In genomic region chr12:22634883-22635282, GRCh38 we compare ENCODE assay signal across 19 cellular contexts. TPM values are rescaled to one million over a fixed set of nuclear protein-coding genes. Genes with fewer than 3 reads are reported as not detected.
DNase-seq lines count a peak whose midpoint lies in the region; ATAC-seq, FAIRE-seq and TF ChIP-seq lines count a peak whose summit lies in the region.
"Had no signal": no experiment of that assay in that cellular context is flagged by ENCODE, and none has a peak within 500 bp of the region (broad histone marks: within the 10 kb centered on the region; RNA-seq: fewer than 3 reads in every experiment).

No MANE protein-coding gene starts in this region.

- no peaks in the 10 kb centered on the region for H3K9me1 ChIP-seq in K562 (ENCODE audit: control insufficient read depth, insufficient read depth, low read length)

- POLR2A ChIA-PET in K562 (lab: Yijun Ruan, JAX) = no interaction called here

- H3K36me3 ChIP-seq in K562 (ENCODE audit: control insufficient read depth, insufficient read depth, low read length) (peaks cover 49% of the 10 kb centered on the region), WERI-Rb-1 (peaks cover 33% of the 10 kb centered on the region)

- H3K9ac ChIP-seq in K562 (ENCODE audit: insufficient read depth in 1 of 2, low read depth in 2 of 2, low read length in 2 of 2) = no peak overlapping the region
- H3K9ac ChIP-seq: KMS-11 had no signal

- DNase-seq in activated naive CD4-positive, alpha-beta T cell treated with anti-CD3 and anti-CD28 coated beads, Interleukin-2, amount 50 U/mL, for 16 hours = no peak
- DNase-seq in K562 (ENCODE audit: extremely low read depth in 1 of 4, low spot score in 3 of 4) (no peak), foreskin keratinocyte (peak in 1 of 2 donors; percentile 53), type B pancreatic cell (ENCODE audit: extremely low spot score, unreplicated experiment) (no peak), WERI-Rb-1 (no peak), immature natural killer cell (no peak)
- DNase-seq: DMS53, H7, NCI-H1417 treated with DMSO at 0.1 percent for 48 hours, NCI-H1930, NCI-H345, NCI-H524 treated with DMSO at 0.1 percent for 48 hours, PC-3, RPMI8226 had no signal

- ATAC-seq in K562 (peak; percentile 39), foreskin keratinocyte (peak; percentile 71), GM21390 (IDR thresholded peaks at IDR 0.05; ENCODE audit: unreplicated experiment) (no peak)
- ATAC-seq: PC-3 had no signal

- H3K4me3 Mint-ChIP-seq in activated naive CD4-positive, alpha-beta T cell treated with anti-CD3 and anti-CD28 coated beads, Interleukin-2, amount 50 U/mL, for 24 hours = no peak overlapping the region
- H3K4me3 Mint-ChIP-seq in type B pancreatic cell = no peak overlapping the region
- H3K4me3 Mint-ChIP-seq in immature natural killer cell = no peak overlapping the region
- H3K4me3 Mint-ChIP-seq: B cell had no signal

- no peak overlapping the region for H2AFZ ChIP-seq in K562 (ENCODE audit: low read depth, low read length)

- peaks cover 96% of the 10 kb centered on the region for H3K79me2 ChIP-seq in K562 (ENCODE audit: control insufficient read depth, insufficient read depth, low read length)

- 90% methylated on average over 3 of the region's 3 CpGs for WGBS in K562 (ENCODE audit: insufficient coverage, low coverage, missing lambda C conversion rate)

- H3K4me1 Mint-ChIP-seq in activated naive CD4-positive, alpha-beta T cell treated with anti-CD3 and anti-CD28 coated beads, Interleukin-2, amount 50 U/mL, for 24 hours = peaks cover 76% of the 10 kb centered on the region
- H3K4me1 Mint-ChIP-seq in type B pancreatic cell (ENCODE audit: unreplicated experiment) (no peaks in the 10 kb centered on the region), immature natural killer cell (peaks cover 50 to 88% of the 10 kb centered on the region in 2 donors)

- H3K4me3 ChIP-seq in K562 = no peak overlapping the region
- H3K4me3 ChIP-seq in WERI-Rb-1 (ENCODE audit: low read depth, low read length) = no peak overlapping the region

- no peak overlapping the region; the same call in 2 of the 3 replicates for H3K27ac ChIP-seq in K562 (ENCODE audit: extremely low read depth, low read depth, low read length)
- H3K27ac ChIP-seq in foreskin keratinocyte = peak overlapping the region; percentile 20
- no peak overlapping the region for H3K27ac ChIP-seq in WERI-Rb-1
- H3K27ac ChIP-seq: 22Rv1, KMS-11 had no signal

- no peak for TF ChIP-seq EP300 in K562 (IDR thresholded peaks at IDR 0.05; ENCODE audit: low read length)

- H4K20me1 ChIP-seq in K562 (replicated peaks; ENCODE audit: control insufficient read depth, insufficient read depth, low read length) = peaks cover 4% of the 10 kb centered on the region

- no TSS peak for BruUV-seq in K562 (replicated peaks; lab: Mats Ljungman, UMichigan)

- intact Hi-C loops in K562 (cut with micrococcal nuclease) = no loop called here

- no peaks in the 10 kb centered on the region for H3K27me3 Mint-ChIP-seq in activated naive CD4-positive, alpha-beta T cell treated with anti-CD3 and anti-CD28 coated beads, Interleukin-2, amount 50 U/mL, for 24 hours
- H3K27me3 Mint-ChIP-seq in type B pancreatic cell (no peaks in the 10 kb centered on the region), immature natural killer cell (ENCODE audit: low read depth in 3 of 3) (peaks cover 0 to 1% (median 0%) of the 10 kb centered on the region in 3 donors)
- H3K27me3 Mint-ChIP-seq: B cell had no signal

- peaks cover 0 to 3% of the 10 kb centered on the region in 2 experiments; a peak in 2 of 5 replicates for H3K4me1 ChIP-seq in K562 (replicated peaks in 1 of 2; ENCODE audit: control insufficient read depth in 2 of 2, insufficient read depth in 2 of 2, low read length in 2 of 2)
- peaks cover 19% of the 10 kb centered on the region for H3K4me1 ChIP-seq in foreskin keratinocyte

- no peaks in the 10 kb centered on the region for H3K9me3 Mint-ChIP-seq in activated naive CD4-positive, alpha-beta T cell treated with anti-CD3 and anti-CD28 coated beads, Interleukin-2, amount 50 U/mL, for 24 hours
- H3K9me3 Mint-ChIP-seq in type B pancreatic cell = no peaks in the 10 kb centered on the region
- H3K9me3 Mint-ChIP-seq in immature natural killer cell = no peaks in the 10 kb centered on the region

- peak overlapping the region; percentile 57 for H3K27ac Mint-ChIP-seq in activated naive CD4-positive, alpha-beta T cell treated with anti-CD3 and anti-CD28 coated beads, Interleukin-2, amount 50 U/mL, for 24 hours
- H3K27ac Mint-ChIP-seq in type B pancreatic cell (peak overlapping the region; percentile 11), immature natural killer cell (no peak overlapping the region)
- H3K27ac Mint-ChIP-seq: B cell had no signal

- TF ChIP-seq CTCF in K562 (IDR thresholded peaks at IDR 0.05 in 2 of 3, conservative IDR thresholded peaks at IDR 0.05 in 1 of 3; ENCODE audit: insufficient read depth in 2 of 3, low read depth in 1 of 3, low read length in 3 of 3) (no peak), foreskin keratinocyte (conservative IDR thresholded peaks at IDR 0.05) (no peak), type B pancreatic cell (conservative IDR thresholded peaks at IDR 0.05) (no peak), WERI-Rb-1 (IDR thresholded peaks at IDR 0.05; ENCODE audit: low read depth, low read length) (no peak)

- in situ Hi-C loops in K562 (cut with MboI) = no loop called here

- no peak overlapping the region for H3K4me2 ChIP-seq in K562 (ENCODE audit: insufficient read depth, low read length)
- H3K4me2 ChIP-seq: KMS-11 had no signal

- peaks cover 8% of the 10 kb centered on the region for H3K36me3 Mint-ChIP-seq in activated naive CD4-positive, alpha-beta T cell treated with anti-CD3 and anti-CD28 coated beads, Interleukin-2, amount 50 U/mL, for 24 hours
- peaks cover 50% of the 10 kb centered on the region for H3K36me3 Mint-ChIP-seq in type B pancreatic cell
- H3K36me3 Mint-ChIP-seq in immature natural killer cell = peaks cover 0 to 12% (median 0%) of the 10 kb centered on the region in 3 donors

- no peak for TF ChIP-seq POLR2A in K562 (conservative IDR thresholded peaks at IDR 0.05)

- H3K9me3 ChIP-seq in K562 (replicated peaks; ENCODE audit: control insufficient read depth, insufficient read depth, low read depth, low read length) = no peaks in the 10 kb centered on the region
- no peaks in the 10 kb centered on the region for H3K9me3 ChIP-seq in WERI-Rb-1 (ENCODE audit: severe bottlenecking)

- H3K27me3 ChIP-seq in K562 (ENCODE audit: control insufficient read depth in 2 of 2, insufficient read depth in 2 of 2, low read length in 2 of 2) (no peaks in the 10 kb centered on the region), foreskin keratinocyte (no peaks in the 10 kb centered on the region), WERI-Rb-1 (ENCODE audit: insufficient read depth, low read depth, severe bottlenecking) (no peaks in the 10 kb centered on the region)

- no peak for TF ChIP-seq RAD21 in K562 (CRISPR knock-in tag; conservative IDR thresholded peaks at IDR 0.05 in 1 of 2, IDR thresholded peaks at IDR 0.05 in 1 of 2)

- no peak for FAIRE-seq in K562 (lab: Jason Lieb, UNC)

- CTCF ChIA-PET in K562 (lab: Yijun Ruan, JAX; ENCODE audit: low intra/inter-chr PET ratio) = no interaction called here

TF ChIP-seq in K562, 482 proteins besides CTCF, POLR2A, EP300 and RAD21:
- TF ChIP-seq ZNF354B (CRISPR knock-in tag; IDR thresholded peaks at IDR 0.05) (no peak), TRIM24 (IDR thresholded peaks at IDR 0.05) (no peak), HDAC2 (IDR thresholded peaks at IDR 0.05) (no peak), BACH1 (tag; IDR thresholded peaks at IDR 0.05) (no peak), ATF6 (CRISPR knock-in tag; IDR thresholded peaks at IDR 0.05) (no peak), SPI1 (IDR thresholded peaks at IDR 0.05; ENCODE audit: borderline replicate concordance, low read depth, low read length) (no peak), CHCHD3 (CRISPR knock-in tag; IDR thresholded peaks at IDR 0.05) (no peak), ZFPM2 (CRISPR knock-in tag; IDR thresholded peaks at IDR 0.05) (no peak)
TF ChIP-seq in K562: peak in this region for 0.

RNA-seq across cellular contexts. Expression of gene ETNK1, which starts 9.9 kb away (rescaled TPM):
- total RNA-seq in K562 (2011; cell fraction: chromatin; rRNA removed; ENCODE audit: low replicate concordance) = 112 and 189 TPM in 2 replicates
- 77.4 and 88.2 TPM in 2 replicates for total RNA-seq in K562 (2011; cell fraction: nucleolus; rRNA removed)
- total RNA-seq in K562 (2011; cell fraction: nucleoplasm; rRNA removed) = 128 and 225 TPM in 2 replicates
- total RNA-seq in K562 (2014; rRNA removed) (22.5 and 27.1 TPM in 2 replicates), K562 (2014; rRNA removed; fragmentation: Illumina TruSeq; extraction: Trizol) (57.6 and 67.5 TPM in 2 replicates), K562 (2015; rRNA removed; fragmentation: Illumina TruSeq; extraction: Trizol) (33.4 and 37.6 TPM in 2 replicates), K562 (2021) (70.5 and 74.3 TPM in 2 replicates), foreskin keratinocyte (25.8 and 27.1 TPM in 2 replicates), type B pancreatic cell (ENCODE audit: low replicate concordance) (93.1 and 217 TPM in 2 replicates)
- polyA plus RNA-seq in K562 (2011; rRNA removed) (30.2 and 36.0 TPM in 2 replicates), K562 (2014; fragmentation: Illumina TruSeq; extraction: Trizol) (17.5 and 19.7 TPM in 2 replicates), K562 (2014; fragmentation: Nextera tagmentation; extraction: Ambion mirVana) (10 to 100 TPM; 36.0 to 47.5 TPM), K562 (2014; rRNA removed) (10.0 and 13.7 TPM in 2 replicates), foreskin keratinocyte (6.5 and 7.3 TPM in 2 replicates), immature natural killer cell (10 to 100 TPM; 15.7 to 26.2 (median 16.5) TPM)
- polyA plus RNA-seq in K562 (2011; cell fraction: cytosol; rRNA removed) = 15.6 and 18.5 TPM in 2 replicates
- polyA plus RNA-seq in K562 (2011; cell fraction: nucleus; rRNA removed) = 49.1 and 57.9 TPM in 2 replicates
- 17.2 and 17.4 TPM in 2 replicates for polyA plus RNA-seq in K562 (2012)
- polyA minus RNA-seq in K562 (2011; rRNA and poly(A)+ RNA removed) = 167 and 201 TPM in 2 replicates
- polyA minus RNA-seq in K562 (2011; cell fraction: cytosol; rRNA and poly(A)+ RNA removed) = 75.6 and 94.2 TPM in 2 replicates
- 158 and 213 TPM in 2 replicates for polyA minus RNA-seq in K562 (2011; cell fraction: nucleus; rRNA and poly(A)+ RNA removed)

Comparison
In these comparisons a context has a peak if more than half of its experiments do, and no peak if none do; other contexts are left out.
1. H3K27ac Mint-ChIP-seq: peak in activated naive CD4-positive, alpha-beta T cell treated with anti-CD3 and anti-CD28 coated beads, Interleukin-2, amount 50 U/mL, for 24 hours (single experiment) and type B pancreatic cell (single experiment); none in immature natural killer cell (0 of 6).